ENCODE assay signal across 17 cellular contexts in genomic region chr2:120203341-120204021, GRCh38. TPM values are rescaled to one million over a fixed set of nuclear protein-coding genes. Genes with fewer than 3 reads are reported as not detected.
DNase-seq lines count a peak whose midpoint lies in the region; ATAC-seq and TF ChIP-seq lines count a peak whose summit lies in the region.
"Had no signal": no experiment of that assay in that cellular context is flagged by ENCODE, and none has a peak within 500 bp of the region (broad histone marks: within the 10 kb centered on the region; RNA-seq: fewer than 3 reads in every experiment).

No MANE protein-coding gene starts in this region.

- H3K36me3 ChIP-seq in BLaER1 treated with 17β-estradiol and CSF1 and Interleukin-3, amounts not matched to agents 10 nM and 100 nM, result no peaks in the 10 kb centered on the region
- no peaks in the 10 kb centered on the region for H3K36me3 ChIP-seq in naive thymus-derived CD4-positive, alpha-beta T cell (ENCODE audit: control insufficient read depth in 2 of 3, insufficient read depth in 3 of 3, low read length in 3 of 3)
- no peaks in the 10 kb centered on the region for H3K36me3 ChIP-seq in psoas muscle (ENCODE audit: insufficient read depth in 1 of 2, low read depth in 1 of 2)
- H3K36me3 ChIP-seq: brain microvascular endothelial cell had no signal

- peaks cover 18 to 57% (median 29%) of the 10 kb centered on the region in 10 experiments for H3K4me1 ChIP-seq in BLaER1 treated with 17β-estradiol and CSF1 and Interleukin-3, amounts not matched to agents 10 nM and 100 nM
- H3K4me1 ChIP-seq in naive thymus-derived CD4-positive, alpha-beta T cell (ENCODE audit: control insufficient read depth in 2 of 2, insufficient read depth in 2 of 2, low read length in 2 of 2), result no peaks in the 10 kb centered on the region
- H3K4me1 ChIP-seq in psoas muscle, result peaks cover 5% of the 10 kb centered on the region

- H3K27ac Mint-ChIP-seq in naive thymus-derived CD4-positive, alpha-beta T cell, result peak overlapping the region in 1 of 9 donors; percentile 14
- H3K27ac Mint-ChIP-seq: activated CD4-positive, alpha-beta T cell treated with anti-CD3 and anti-CD28 coated beads, Interleukin-2, amount 10 ng/mL, durations not matched to agents 7 days and 5 days; type B pancreatic cell had no signal

- CTCF ChIA-PET in naive thymus-derived CD4-positive, alpha-beta T cell (lab: Charles Lee), result no interaction called here

- no peak overlapping the region for H3K4me3 Mint-ChIP-seq in naive thymus-derived CD4-positive, alpha-beta T cell
- H3K4me3 Mint-ChIP-seq: activated CD4-positive, alpha-beta T cell treated with anti-CD3 and anti-CD28 coated beads, Interleukin-2, amount 10 ng/mL, durations not matched to agents 7 days and 5 days; type B pancreatic cell had no signal

- TF ChIP-seq CTCF in HL-60 (IDR thresholded peaks at IDR 0.05; ENCODE audit: insufficient read depth, low read length) (no peak), psoas muscle (IDR thresholded peaks at IDR 0.05) (no peak)

- H3K27me3 ChIP-seq in BLaER1 treated with 17β-estradiol and CSF1 and Interleukin-3, amounts not matched to agents 10 nM and 100 nM, result no peaks in the 10 kb centered on the region
- H3K27me3 ChIP-seq in HL-60 (ENCODE audit: insufficient read depth, poor library complexity, severe bottlenecking) (no peaks in the 10 kb centered on the region), psoas muscle (ENCODE audit: insufficient read depth in 3 of 3, low read length in 2 of 3) (no peaks in the 10 kb centered on the region)
- no peaks in the 10 kb centered on the region for H3K27me3 ChIP-seq in naive thymus-derived CD4-positive, alpha-beta T cell (ENCODE audit: control insufficient read depth in 2 of 2, insufficient read depth in 2 of 2, low read length in 2 of 2)
- H3K27me3 ChIP-seq: brain microvascular endothelial cell had no signal

- H3K27ac ChIP-seq in BLaER1 treated with 17β-estradiol and CSF1 and Interleukin-3, amounts not matched to agents 10 nM and 100 nM, result peak overlapping the region in 1 of 11 experiments; percentile 25; a peak in 2 of 22 replicates
- H3K27ac ChIP-seq in HL-60 (replicated peaks) (peak overlapping the region; percentile 42), psoas muscle (no peak overlapping the region)
- H3K27ac ChIP-seq in naive thymus-derived CD4-positive, alpha-beta T cell (ENCODE audit: low read depth, low read length), result no peak overlapping the region
- H3K27ac ChIP-seq: brain microvascular endothelial cell had no signal

- ATAC-seq in esophagus mucosa (peak; percentile 22), HG02759 (IDR thresholded peaks at IDR 0.05; ENCODE audit: unreplicated experiment) (no peak), psoas muscle (no peak)
- peak; percentile 54 for ATAC-seq in naive thymus-derived CD4-positive, alpha-beta T cell
- ATAC-seq: mucosa of descending colon had no signal

- no peak overlapping the region for H3K9ac ChIP-seq in BLaER1 treated with 17β-estradiol and CSF1 and Interleukin-3, amounts not matched to agents 10 nM and 100 nM

- H3K4me2 ChIP-seq in BLaER1 treated with 17β-estradiol and CSF1 and Interleukin-3, amounts not matched to agents 10 nM and 100 nM, result peak overlapping the region; percentile 36 to 74 (median 56)

- peaks cover 0 to 2% (median 0%) of the 10 kb centered on the region in 5 donors for H3K27me3 Mint-ChIP-seq in naive thymus-derived CD4-positive, alpha-beta T cell
- H3K27me3 Mint-ChIP-seq: activated CD4-positive, alpha-beta T cell treated with anti-CD3 and anti-CD28 coated beads, Interleukin-2, amount 10 ng/mL, durations not matched to agents 7 days and 5 days had no signal

- H3K4me3 ChIP-seq in BLaER1 treated with 17β-estradiol and CSF1 and Interleukin-3, amounts not matched to agents 10 nM and 100 nM, result no peak overlapping the region; a peak in 2 of 20 replicates
- no peak overlapping the region for H3K4me3 ChIP-seq in HL-60 (replicated peaks; ENCODE audit: insufficient read depth, low read length)
- H3K4me3 ChIP-seq in naive thymus-derived CD4-positive, alpha-beta T cell (ENCODE audit: low read length), result no peak overlapping the region
- H3K4me3 ChIP-seq in psoas muscle, result no peak overlapping the region
- H3K4me3 ChIP-seq: mucosa of descending colon, skin epidermis had no signal

- peaks cover 0 to 11% (median 0%) of the 10 kb centered on the region in 7 donors for H3K4me1 Mint-ChIP-seq in naive thymus-derived CD4-positive, alpha-beta T cell

- WGBS in psoas muscle, 3 donors, result 54 to 67% (median 66%) methylated on average over 9 of the region's 9 CpGs

- DNase-seq in HL-60 (ENCODE audit: low read depth in 1 of 2, low spot score in 1 of 2), result peak; percentile 79 to 81
- DNase-seq in naive thymus-derived CD4-positive, alpha-beta T cell, result no peak
- no peak for DNase-seq in HuH-7.5 (ENCODE audit: low spot score)
- no peak for DNase-seq in psoas muscle
- DNase-seq in stimulated activated CD4-positive, alpha-beta T cell treated with anti-CD3 and anti-CD28 coated beads, Interleukin-15, amount 100 ng/mL, for 24 hours, result no peak
- DNase-seq: activated CD4-positive, alpha-beta T cell treated with anti-CD3 and anti-CD28 coated beads, Interleukin-2, amount 10 ng/mL, durations not matched to agents 7 days and 5 days; brain microvascular endothelial cell; dermis blood vessel endothelial cell; mucosa of descending colon; NCI-H2171 treated with DMSO at 0.1 percent for 48 hours; occipital lobe; T1000 had no signal

- no peaks in the 10 kb centered on the region for H4K20me1 ChIP-seq in BLaER1 treated with 17β-estradiol and CSF1 and Interleukin-3, amounts not matched to agents 10 nM and 100 nM

- H3K9me3 Mint-ChIP-seq in naive thymus-derived CD4-positive, alpha-beta T cell, result peaks cover 0 to 8% (median 3%) of the 10 kb centered on the region in 11 donors
- H3K9me3 Mint-ChIP-seq: type B pancreatic cell had no signal

- POLR2A ChIA-PET in naive thymus-derived CD4-positive, alpha-beta T cell (lab: Charles Lee), result interaction anchor here (1.0 kb wide), 1 partner anchor 18 kb away, joined by 3 read pairs; no protein-coding TSS in a partner anchor

- intact Hi-C loops in naive thymus-derived CD4-positive, alpha-beta T cell (cut with micrococcal nuclease), result no loop called here
- intact Hi-C loops in psoas muscle (cut with DNase I), result no loop called here

- H3K36me3 Mint-ChIP-seq in naive thymus-derived CD4-positive, alpha-beta T cell, result peaks cover 0 to 9% (median 3%) of the 10 kb centered on the region in 5 donors
- H3K36me3 Mint-ChIP-seq: type B pancreatic cell had no signal

- H3K9me3 ChIP-seq in BLaER1 treated with 17β-estradiol and CSF1 and Interleukin-3, amounts not matched to agents 10 nM and 100 nM (replicated peaks in 1 of 11), result peaks cover under 1 to 10% (median 8%) of the 10 kb centered on the region in 11 experiments; a peak in 15 of 22 replicates
- H3K9me3 ChIP-seq in naive thymus-derived CD4-positive, alpha-beta T cell (ENCODE audit: control insufficient read depth in 2 of 3, low read length in 3 of 3), result no peaks in the 10 kb centered on the region
- no peaks in the 10 kb centered on the region for H3K9me3 ChIP-seq in psoas muscle
- H3K9me3 ChIP-seq: mucosa of descending colon had no signal

RNA-seq across cellular contexts. Expression of gene TMEM185B, which starts 19.7 kb away (rescaled TPM):
- total RNA-seq in esophagus mucosa (20.3 TPM), psoas muscle (10 to 100 TPM; 10.9 to 23.5 (median 18.0) TPM)
- total RNA-seq in naive thymus-derived CD4-positive, alpha-beta T cell, result 10 to 100 TPM; 14.9 to 36.8 (median 19.5) TPM
- polyA plus RNA-seq in naive thymus-derived CD4-positive, alpha-beta T cell, result 10 to 100 TPM; 17.9 to 19.6 TPM
- 10 to 100 TPM; 10.4 to 28.1 (median 15.3) TPM for polyA plus RNA-seq in psoas muscle

RNA-seq across cellular contexts. Expression of gene RALB, which starts 49.2 kb away (rescaled TPM):
- total RNA-seq in esophagus mucosa (81.2 TPM), psoas muscle (10 to 100 TPM; 25.6 to 38.1 (median 33.6) TPM)
- total RNA-seq in naive thymus-derived CD4-positive, alpha-beta T cell, result 100 to 1,000 TPM in 1 of 5 experiments, 10 to 100 TPM in 3, 1 to 10 TPM in 1; 8.7 to 119 (median 11.6) TPM
- polyA plus RNA-seq in naive thymus-derived CD4-positive, alpha-beta T cell, result 10 to 100 TPM; 25.9 to 28.2 TPM
- polyA plus RNA-seq in psoas muscle, result 10 to 100 TPM; 43.9 to 72.3 (median 62.1) TPM

Comparison
In these comparisons a context has a peak if more than half of its experiments do, and no peak if none do; other contexts are left out.
1. DNase-seq: peak in HL-60 (2 of 2); none in naive thymus-derived CD4-positive, alpha-beta T cell (0 of 9), HuH-7.5 (single experiment), psoas muscle (0 of 2) and stimulated activated CD4-positive, alpha-beta T cell treated with anti-CD3 and anti-CD28 coated beads, Interleukin-15, amount 100 ng/mL, for 24 hours (single experiment).
2. ATAC-seq: peak in esophagus mucosa (single experiment) and naive thymus-derived CD4-positive, alpha-beta T cell (single experiment); none in HG02759 (single experiment) and psoas muscle (0 of 4).